ENCODE assay signal across 16 cellular contexts in genomic region chr10:3503299-3503698, GRCh38.
"Had no signal": no experiment of that assay in that cellular context is flagged by ENCODE, and none has a peak within 500 bp of the region (broad histone marks: within the 10 kb centered on the region; RNA-seq: fewer than 3 reads in every experiment).

No MANE protein-coding gene starts in this region.

- H3K4me3 ChIP-seq: esophagus muscularis mucosa, gastrocnemius medialis, upper lobe of left lung had no signal

- ATAC-seq: activated T-cell treated with anti-CD3 and anti-CD28 coated beads, Interleukin-2, amount 50 U/mL, for 4 hours; gastrocnemius medialis; naive thymus-derived CD8-positive, alpha-beta T cell; stimulated activated naive B cell treated with anti-CD40 and anti-IgM and Interleukin-4, amounts not matched to agents 10 μg/mL and 1 μg/mL and 100 μg/mL, for 72 hours had no signal

- H3K9ac ChIP-seq: parathyroid adenoma had no signal

- H3K4me1 ChIP-seq: parathyroid adenoma had no signal

- DNase-seq: activated CD4-positive, alpha-beta T cell treated with anti-CD3 and anti-CD28 coated beads for 1 hour; activated CD8-positive, alpha-beta memory T cell treated with anti-CD3 and anti-CD28 coated beads, Interleukin-2, amount 50 U/mL, for 4 hours; activated naive CD4-positive, alpha-beta T cell; activated T-cell treated with anti-CD3 and anti-CD28 coated beads, Interleukin-2, amount 50 U/mL, for 4 hours; gastrocnemius medialis; hippocampal formation; kidney glomerular epithelial cell; naive thymus-derived CD8-positive, alpha-beta T cell; stimulated activated CD4-positive, alpha-beta T cell treated with anti-CD3 and anti-CD28 coated beads, Interleukin-2, amount 100 ng/mL, for 48 hours; stimulated activated CD8-positive, alpha-beta memory T cell treated with anti-CD3 and anti-CD28 coated beads, Interleukin-4, amount 100 ng/mL, for 48 hours; stimulated activated naive B cell treated with anti-CD40 and anti-IgM and Interleukin-4, amounts not matched to agents 10 μg/mL and 1 μg/mL and 100 μg/mL, for 72 hours; T-helper 1 cell; upper lobe of left lung had no signal

- H3K27ac ChIP-seq: esophagus muscularis mucosa, gastrocnemius medialis, neutrophil, parathyroid adenoma had no signal

- H2AFZ ChIP-seq: parathyroid adenoma had no signal

- H3K27me3 ChIP-seq: esophagus muscularis mucosa, gastrocnemius medialis, neutrophil, upper lobe of left lung had no signal

- H3K9me3 ChIP-seq: esophagus muscularis mucosa, gastrocnemius medialis, neutrophil, upper lobe of left lung had no signal

- H3K36me3 ChIP-seq: esophagus muscularis mucosa, gastrocnemius medialis, neutrophil, upper lobe of left lung had no signal
